ENCODE assay signal across 1 cellular context in the genomic region with DNA sequence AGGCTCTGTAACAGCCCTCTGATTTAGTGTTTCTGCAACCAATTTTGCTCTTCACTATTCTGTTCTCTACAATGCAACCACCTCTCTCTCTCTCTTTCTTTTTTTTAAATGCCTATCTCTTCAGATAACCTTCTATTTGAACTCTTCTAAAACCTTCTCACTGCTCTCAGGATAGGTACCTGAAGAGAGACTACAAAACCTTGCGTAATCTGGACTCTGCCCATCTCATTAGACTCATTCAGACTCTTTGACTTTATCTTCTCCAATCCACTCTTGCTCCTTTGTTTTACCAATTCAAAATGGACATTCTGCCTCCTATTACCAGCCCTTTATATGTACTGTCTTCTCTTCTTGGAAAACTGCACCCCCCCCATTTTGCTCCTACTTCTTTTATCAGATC.
TF ChIP-seq lines count a peak whose summit lies in the region.

No MANE protein-coding gene starts in this region.

TF ChIP-seq in IMR-90, 13 proteins besides CTCF, POLR2A, EP300 and RAD21:
- TF ChIP-seq RFX5 (IDR thresholded peaks at IDR 0.05; ENCODE audit: low read depth, low read length) (no peak), BHLHE40 (IDR thresholded peaks at IDR 0.05; ENCODE audit: low read depth, low read length) (no peak), MAZ (IDR thresholded peaks at IDR 0.05; ENCODE audit: borderline replicate concordance, low read depth, low read length) (no peak), ELK1 (IDR thresholded peaks at IDR 0.05; ENCODE audit: borderline replicate concordance, low read depth, low read length) (no peak), CHD1 (IDR thresholded peaks at IDR 0.05; ENCODE audit: low read depth, low read length) (no peak), CEBPB (IDR thresholded peaks at IDR 0.05; ENCODE audit: low read depth, low read length) (peak; percentile 69), RCOR1 (IDR thresholded peaks at IDR 0.05; ENCODE audit: insufficient replicate concordance, low read length) (no peak), NFE2L2 (IDR thresholded peaks at IDR 0.05; ENCODE audit: low read depth, low read length) (no peak)
- TF ChIP-seq, protein P1, sequence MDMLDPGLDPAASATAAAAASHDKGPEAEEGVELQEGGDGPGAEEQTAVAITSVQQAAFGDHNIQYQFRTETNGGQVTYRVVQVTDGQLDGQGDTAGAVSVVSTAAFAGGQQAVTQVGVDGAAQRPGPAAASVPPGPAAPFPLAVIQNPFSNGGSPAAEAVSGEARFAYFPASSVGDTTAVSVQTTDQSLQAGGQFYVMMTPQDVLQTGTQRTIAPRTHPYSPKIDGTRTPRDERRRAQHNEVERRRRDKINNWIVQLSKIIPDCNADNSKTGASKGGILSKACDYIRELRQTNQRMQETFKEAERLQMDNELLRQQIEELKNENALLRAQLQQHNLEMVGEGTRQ (IDR thresholded peaks at IDR 0.05; ENCODE audit: low read depth, low read length): no peak
